ENCODE assay signal across 12 cellular contexts in genomic region chr16:22814330-22815105, GRCh38. TPM values are rescaled to one million over a fixed set of nuclear protein-coding genes. Genes with fewer than 3 reads are reported as not detected.
DNase-seq lines count a peak whose midpoint lies in the region; ATAC-seq and TF ChIP-seq lines count a peak whose summit lies in the region.
"Had no signal": no experiment of that assay in that cellular context is flagged by ENCODE, and none has a peak within 500 bp of the region (broad histone marks: within the 10 kb centered on the region; RNA-seq: fewer than 3 reads in every experiment).

No MANE protein-coding gene starts in this region.

- no peak for ATAC-seq in CD4-positive, alpha-beta T cell (ENCODE audit: poor library complexity)
- no peak for ATAC-seq in GM21737 (IDR thresholded peaks at IDR 0.05; ENCODE audit: unreplicated experiment)
- ATAC-seq: T-cell had no signal

- TF ChIP-seq POLR2A in lower leg skin (IDR thresholded peaks at IDR 0.05) (no peak), suprapubic skin (IDR thresholded peaks at IDR 0.05) (no peak)

- POLR2A ChIA-PET in CD4-positive, alpha-beta T cell (lab: Charles Lee) = no interaction called here
- POLR2A ChIA-PET in HEK293T (lab: Yijun Ruan, JAX) = no interaction called here

- 2 to 3% methylated on average over 38 to 82 of the region's 82 CpGs for WGBS in endodermal cell (ENCODE audit: insufficient coverage in 1 of 2, insufficient read length in 1 of 2), 2 experiments
- WGBS in lower leg skin, 2 donors = 1 to 4% methylated on average over 20 to 47 of the region's 82 CpGs
- 25% methylated on average over 4 of the region's 82 CpGs for WGBS in suprapubic skin

- TF ChIP-seq EP300 in suprapubic skin (IDR thresholded peaks at IDR 0.05) = no peak

- H3K27ac ChIP-seq in endodermal cell (ENCODE audit: low read depth, low read length) = no peak overlapping the region
- H3K27ac ChIP-seq in suprapubic skin = peak overlapping the region; percentile 69
- H3K27ac ChIP-seq in CD4-positive, alpha-beta T cell (ENCODE audit: low read depth, low read length) = no peak overlapping the region

- peak overlapping the region; percentile 30 for H3K4me3 ChIP-seq in endodermal cell (ENCODE audit: low read length)
- H3K4me3 ChIP-seq in lower leg skin (ENCODE audit: low read depth, poor library complexity, severe bottlenecking) = peak overlapping the region; percentile 21
- H3K4me3 ChIP-seq in suprapubic skin = peak overlapping the region; percentile 69

- no peak overlapping the region for H3K27ac Mint-ChIP-seq in endodermal cell
- H3K27ac Mint-ChIP-seq in CD4-positive, alpha-beta T cell = no peak overlapping the region
- H3K27ac Mint-ChIP-seq: T-cell had no signal

- peaks cover 92% of the 10 kb centered on the region for H3K27me3 Mint-ChIP-seq in endodermal cell (ENCODE audit: insufficient read depth)
- H3K27me3 Mint-ChIP-seq in CD4-positive, alpha-beta T cell = peaks cover 64% of the 10 kb centered on the region

- no peaks in the 10 kb centered on the region for H3K36me3 Mint-ChIP-seq in endodermal cell (ENCODE audit: low read depth)
- no peaks in the 10 kb centered on the region for H3K36me3 Mint-ChIP-seq in CD4-positive, alpha-beta T cell (ENCODE audit: low read depth)
- H3K36me3 Mint-ChIP-seq: T-cell had no signal

- H3K27me3 ChIP-seq in endodermal cell (ENCODE audit: control insufficient read depth, insufficient read depth, low read length, poor library complexity, severe bottlenecking) (peaks cover 93% of the 10 kb centered on the region), suprapubic skin (peaks cover 37% of the 10 kb centered on the region)
- H3K27me3 ChIP-seq in CD4-positive, alpha-beta T cell (ENCODE audit: control insufficient read depth, insufficient read depth, low read length) = peaks cover 51% of the 10 kb centered on the region

- peak overlapping the region; percentile 64 for H3K4me3 Mint-ChIP-seq in endodermal cell
- H3K4me3 Mint-ChIP-seq in CD4-positive, alpha-beta T cell = no peak overlapping the region
- H3K4me3 Mint-ChIP-seq: T-cell had no signal

- H3K4me1 ChIP-seq in endodermal cell (ENCODE audit: control insufficient read depth, insufficient read depth, low read length) = no peaks in the 10 kb centered on the region
- peaks cover 16% of the 10 kb centered on the region for H3K4me1 ChIP-seq in suprapubic skin

- H3K4me1 Mint-ChIP-seq in endodermal cell = peaks cover 5% of the 10 kb centered on the region
- no peaks in the 10 kb centered on the region for H3K4me1 Mint-ChIP-seq in CD4-positive, alpha-beta T cell (ENCODE audit: low read depth)

- H3K9me3 ChIP-seq in endodermal cell (ENCODE audit: control insufficient read depth, low read length) (no peaks in the 10 kb centered on the region), suprapubic skin (no peaks in the 10 kb centered on the region)
- H3K9me3 ChIP-seq in CD4-positive, alpha-beta T cell (ENCODE audit: control insufficient read depth, low read length) = no peaks in the 10 kb centered on the region

- H3K9ac ChIP-seq in endodermal cell (ENCODE audit: extremely low read depth, low read length, poor library complexity, severe bottlenecking) = no peak overlapping the region

- intact Hi-C loops in lower leg skin (cut with DNase I; ENCODE audit: low total_unique reads) = no loop called here
- intact Hi-C loops in CD4-positive, alpha-beta T cell (cut with DNase I, micrococcal nuclease) = no loop called here

- CTCF ChIA-PET in CD4-positive, alpha-beta T cell (lab: Charles Lee) = no interaction called here
- CTCF ChIA-PET in HEK293T (lab: Yijun Ruan, JAX) = no interaction called here

- TF ChIP-seq CTCF in endodermal cell (conservative IDR thresholded peaks at IDR 0.05) (no peak), lower leg skin (IDR thresholded peaks at IDR 0.05) (no peak), suprapubic skin (IDR thresholded peaks at IDR 0.05) (no peak)
- no peak for TF ChIP-seq CTCF in CD4-positive, alpha-beta T cell (IDR thresholded peaks at IDR 0.05)

- no peaks in the 10 kb centered on the region for H3K36me3 ChIP-seq in endodermal cell (ENCODE audit: control insufficient read depth, insufficient read depth, low read length)
- no peaks in the 10 kb centered on the region for H3K36me3 ChIP-seq in suprapubic skin

- DNase-seq in NCI-H69 (lab: John Stamatoyannopoulos, UW) = peak; percentile 8
- DNase-seq in endodermal cell = peak; percentile 83
- peak in 1 of 2 donors; percentile 84 for DNase-seq in lower leg skin (ENCODE audit: low spot score in 2 of 2)
- DNase-seq in suprapubic skin (ENCODE audit: low spot score in 2 of 2) = peak in 1 of 2 donors; percentile 80
- DNase-seq in CD4-positive, alpha-beta T cell = no peak
- DNase-seq in HEK293T (ENCODE audit: extremely low spot score) = no peak
- DNase-seq in T1000 (lab: John Stamatoyannopoulos, UW) = no peak
- DNase-seq: GF-D8, hippocampal formation, T-cell had no signal

- H3K9me3 Mint-ChIP-seq in endodermal cell = no peaks in the 10 kb centered on the region
- no peaks in the 10 kb centered on the region for H3K9me3 Mint-ChIP-seq in CD4-positive, alpha-beta T cell

TF ChIP-seq in HEK293T, 16 proteins besides CTCF, POLR2A, EP300 and RAD21:
- TF ChIP-seq FOXM1 (IDR thresholded peaks at IDR 0.05; ENCODE audit: borderline replicate concordance) = no peak
- no peak for TF ChIP-seq ZNF384 (IDR thresholded peaks at IDR 0.05)
- no peak for TF ChIP-seq L3MBTL2 (conservative IDR thresholded peaks at IDR 0.05)
- no peak for TF ChIP-seq SP1 (IDR thresholded peaks at IDR 0.05)
- TF ChIP-seq ARNT (IDR thresholded peaks at IDR 0.05) = no peak
- no peak for TF ChIP-seq HDGF (IDR thresholded peaks at IDR 0.05; ENCODE audit: borderline replicate concordance)
- TF ChIP-seq NFRKB (IDR thresholded peaks at IDR 0.05) = no peak
- TF ChIP-seq BHLHE40 (IDR thresholded peaks at IDR 0.05; ENCODE audit: borderline replicate concordance) = no peak
- no peak for TF ChIP-seq TARDBP (IDR thresholded peaks at IDR 0.05)
- no peak for TF ChIP-seq SUZ12 (IDR thresholded peaks at IDR 0.05)
- TF ChIP-seq FOXA1 (IDR thresholded peaks at IDR 0.05) = no peak

RNA-seq across cellular contexts. Expression of gene HS3ST2, which starts 0.6 kb away (rescaled TPM):
- total RNA-seq in endodermal cell (under 1 TPM in 1 of 2 donors, not detected in 1; 0.18 TPM), lower leg skin (1 to 10 TPM in 2 of 4 donors, under 1 TPM in 1, not detected in 1; 0.23 to 2.7 (median 1.7) TPM), suprapubic skin (1 to 10 TPM in 3 of 4 donors, under 1 TPM in 1; 0.30 to 1.7 (median 1.2) TPM)
- polyA plus RNA-seq in endodermal cell (2013, experiment 1 of 2) = 0.82 TPM
- polyA plus RNA-seq in endodermal cell (2013, experiment 2 of 2) = 0.66 TPM
- total RNA-seq in CD4-positive, alpha-beta T cell = not detected
- total RNA-seq: pulmonary artery endothelial cell, T-cell had no signal

Comparison
In these comparisons a context has a peak if more than half of its experiments do, and no peak if none do; other contexts are left out.
1. DNase-seq: peak in NCI-H69 (single experiment) and endodermal cell (single experiment); none in CD4-positive, alpha-beta T cell (0 of 10), HEK293T (single experiment) and T1000 (single experiment).
2. Peak in every context shown above with its lines, with median percentiles within 50 percentile points of each other: H3K4me3 ChIP-seq.